1 cellular context compared by ENCODE assay signal in the genomic region with DNA sequence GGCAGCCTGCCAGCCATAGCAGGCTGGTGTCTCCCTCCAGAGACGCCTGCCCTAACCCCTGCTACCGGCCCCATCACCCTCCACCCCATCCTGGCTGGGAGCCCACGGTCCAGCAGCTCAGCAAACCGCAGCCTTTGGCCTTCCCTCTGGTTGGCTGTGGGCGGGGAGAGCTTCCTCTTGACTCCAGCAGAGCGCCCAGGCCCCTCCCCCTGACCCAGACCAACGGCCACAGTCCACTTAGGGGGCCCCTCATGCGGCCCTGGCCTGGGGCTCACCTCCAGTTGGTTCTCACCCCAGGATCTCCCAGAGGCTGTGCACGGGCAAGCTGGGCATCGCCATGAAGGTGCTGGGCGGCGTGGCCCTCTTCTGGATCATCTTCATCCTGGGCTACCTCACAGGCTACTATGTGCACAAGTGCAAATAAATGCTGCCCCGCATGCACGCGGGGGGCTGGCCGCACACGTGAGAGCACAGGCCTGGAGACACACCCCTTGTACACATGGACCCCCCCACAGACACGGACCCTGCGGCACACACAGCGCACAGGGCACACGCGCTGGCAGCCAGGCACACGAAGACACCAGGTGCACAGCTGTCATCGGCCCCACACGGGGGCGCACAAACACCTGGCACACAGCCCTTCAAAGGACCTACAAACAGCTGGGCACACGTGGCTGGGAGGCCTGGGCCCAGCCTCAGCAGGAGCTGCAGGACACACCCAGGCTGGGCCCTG.
TF ChIP-seq lines count a peak whose summit lies in the region.

No MANE protein-coding gene starts in this region.

TF ChIP-seq in HepG2, 621 proteins besides CTCF, POLR2A, EP300 and RAD21 (continued from another document and continues in another):
- TF ChIP-seq, protein P1, sequence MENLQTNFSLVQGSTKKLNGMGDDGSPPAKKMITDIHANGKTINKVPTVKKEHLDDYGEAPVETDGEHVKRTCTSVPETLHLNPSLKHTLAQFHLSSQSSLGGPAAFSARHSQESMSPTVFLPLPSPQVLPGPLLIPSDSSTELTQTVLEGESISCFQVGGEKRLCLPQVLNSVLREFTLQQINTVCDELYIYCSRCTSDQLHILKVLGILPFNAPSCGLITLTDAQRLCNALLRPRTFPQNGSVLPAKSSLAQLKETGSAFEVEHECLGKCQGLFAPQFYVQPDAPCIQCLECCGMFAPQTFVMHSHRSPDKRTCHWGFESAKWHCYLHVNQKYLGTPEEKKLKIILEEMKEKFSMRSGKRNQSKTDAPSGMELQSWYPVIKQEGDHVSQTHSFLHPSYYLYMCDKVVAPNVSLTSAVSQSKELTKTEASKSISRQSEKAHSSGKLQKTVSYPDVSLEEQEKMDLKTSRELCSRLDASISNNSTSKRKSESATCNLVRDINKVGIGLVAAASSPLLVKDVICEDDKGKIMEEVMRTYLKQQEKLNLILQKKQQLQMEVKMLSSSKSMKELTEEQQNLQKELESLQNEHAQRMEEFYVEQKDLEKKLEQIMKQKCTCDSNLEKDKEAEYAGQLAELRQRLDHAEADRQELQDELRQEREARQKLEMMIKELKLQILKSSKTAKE (CRISPR knock-in tag; IDR thresholded peaks at IDR 0.05; ENCODE audit: borderline replicate concordance), result no peak; the same call in 1 of the 2 replicates
- TF ChIP-seq MTA1 (CRISPR knock-in tag; IDR thresholded peaks at IDR 0.05; ENCODE audit: borderline replicate concordance) (peak; percentile 44; the same call in 1 of the 2 replicates), MAFG (CRISPR knock-in tag; IDR thresholded peaks at IDR 0.05) (no peak; the same call in 1 of the 2 replicates), NR2F6 (IDR thresholded peaks at IDR 0.05) (peak; percentile 40; the same call in 1 of the 2 replicates), NR2F6 (CRISPR knock-in tag; IDR thresholded peaks at IDR 0.05) (peak; percentile 58; the same call in 1 of the 2 replicates), ETV6 (CRISPR knock-in tag; conservative IDR thresholded peaks at IDR 0.05) (0 out of 2 replicates have a peak, but pooled peaks have one; percentile 50), SNAPC5 (CRISPR knock-in tag; IDR thresholded peaks at IDR 0.05; ENCODE audit: borderline replicate concordance) (peak; percentile 95; the same call in 1 of the 2 replicates), ZNF746 (CRISPR knock-in tag; IDR thresholded peaks at IDR 0.05) (peak; percentile 63; the same call in 1 of the 2 replicates), ZSCAN21 (CRISPR knock-in tag; IDR thresholded peaks at IDR 0.05; ENCODE audit: borderline replicate concordance) (peak; percentile 68; the same call in 1 of the 2 replicates), ZNF460 (CRISPR knock-in tag; IDR thresholded peaks at IDR 0.05; ENCODE audit: borderline replicate concordance) (peak; percentile 83; the same call in 1 of the 2 replicates), ARID4A (CRISPR knock-in tag; IDR thresholded peaks at IDR 0.05; ENCODE audit: borderline replicate concordance) (peak; percentile 82), ZNF253 (CRISPR knock-in tag; IDR thresholded peaks at IDR 0.05; ENCODE audit: borderline replicate concordance) (no peak), ZNF891 (CRISPR knock-in tag; IDR thresholded peaks at IDR 0.05) (no peak; the same call in 1 of the 2 replicates), ZNF710 (CRISPR knock-in tag; IDR thresholded peaks at IDR 0.05; ENCODE audit: borderline replicate concordance) (0 out of 2 replicates have a peak, but pooled peaks have one; percentile 10), ATF1 (CRISPR knock-in tag; IDR thresholded peaks at IDR 0.05) (no peak), GATAD1 (CRISPR knock-in tag; IDR thresholded peaks at IDR 0.05) (peak; percentile 42), XRCC5 (optimal IDR thresholded peaks at IDR 0.05; ENCODE audit: low read length) (peak; percentile 74), ZNF331 (CRISPR knock-in tag; IDR thresholded peaks at IDR 0.05) (peak; percentile 58; the same call in 1 of the 2 replicates), MTA3 (CRISPR knock-in tag; IDR thresholded peaks at IDR 0.05) (no peak), ZNF788 (CRISPR knock-in tag; IDR thresholded peaks at IDR 0.05; ENCODE audit: borderline replicate concordance) (peak; percentile 69), DR1 (CRISPR knock-in tag; IDR thresholded peaks at IDR 0.05) (peak; percentile 64), CCAR2 (optimal IDR thresholded peaks at IDR 0.05; ENCODE audit: low read depth, low read length) (no peak), CENPT (CRISPR knock-in tag; IDR thresholded peaks at IDR 0.05; ENCODE audit: low read depth) (no peak), SMARCC2 (IDR thresholded peaks at IDR 0.05) (no peak), SP4 (CRISPR knock-in tag; IDR thresholded peaks at IDR 0.05) (peak; percentile 66), ZBTB40 (IDR thresholded peaks at IDR 0.05) (no peak), ZBTB40 (CRISPR knock-in tag; IDR thresholded peaks at IDR 0.05) (peak; percentile 78)
- TF ChIP-seq, protein P2, sequence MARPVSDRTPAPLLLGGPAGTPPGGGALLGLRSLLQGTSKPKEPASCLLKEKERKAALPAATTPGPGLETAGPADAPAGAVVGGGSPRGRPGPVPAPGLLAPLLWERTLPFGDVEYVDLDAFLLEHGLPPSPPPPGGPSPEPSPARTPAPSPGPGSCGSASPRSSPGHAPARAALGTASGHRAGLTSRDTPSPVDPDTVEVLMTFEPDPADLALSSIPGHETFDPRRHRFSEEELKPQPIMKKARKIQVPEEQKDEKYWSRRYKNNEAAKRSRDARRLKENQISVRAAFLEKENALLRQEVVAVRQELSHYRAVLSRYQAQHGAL (CRISPR knock-in tag; IDR thresholded peaks at IDR 0.05; ENCODE audit: not compliant biosample characterization), result peak; percentile 51
- TF ChIP-seq, protein P3, sequence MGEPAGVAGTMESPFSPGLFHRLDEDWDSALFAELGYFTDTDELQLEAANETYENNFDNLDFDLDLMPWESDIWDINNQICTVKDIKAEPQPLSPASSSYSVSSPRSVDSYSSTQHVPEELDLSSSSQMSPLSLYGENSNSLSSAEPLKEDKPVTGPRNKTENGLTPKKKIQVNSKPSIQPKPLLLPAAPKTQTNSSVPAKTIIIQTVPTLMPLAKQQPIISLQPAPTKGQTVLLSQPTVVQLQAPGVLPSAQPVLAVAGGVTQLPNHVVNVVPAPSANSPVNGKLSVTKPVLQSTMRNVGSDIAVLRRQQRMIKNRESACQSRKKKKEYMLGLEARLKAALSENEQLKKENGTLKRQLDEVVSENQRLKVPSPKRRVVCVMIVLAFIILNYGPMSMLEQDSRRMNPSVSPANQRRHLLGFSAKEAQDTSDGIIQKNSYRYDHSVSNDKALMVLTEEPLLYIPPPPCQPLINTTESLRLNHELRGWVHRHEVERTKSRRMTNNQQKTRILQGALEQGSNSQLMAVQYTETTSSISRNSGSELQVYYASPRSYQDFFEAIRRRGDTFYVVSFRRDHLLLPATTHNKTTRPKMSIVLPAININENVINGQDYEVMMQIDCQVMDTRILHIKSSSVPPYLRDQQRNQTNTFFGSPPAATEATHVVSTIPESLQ (CRISPR knock-in tag; conservative IDR thresholded peaks at IDR 0.05), result no peak; the same call in 1 of the 2 replicates
- TF ChIP-seq, protein P4, sequence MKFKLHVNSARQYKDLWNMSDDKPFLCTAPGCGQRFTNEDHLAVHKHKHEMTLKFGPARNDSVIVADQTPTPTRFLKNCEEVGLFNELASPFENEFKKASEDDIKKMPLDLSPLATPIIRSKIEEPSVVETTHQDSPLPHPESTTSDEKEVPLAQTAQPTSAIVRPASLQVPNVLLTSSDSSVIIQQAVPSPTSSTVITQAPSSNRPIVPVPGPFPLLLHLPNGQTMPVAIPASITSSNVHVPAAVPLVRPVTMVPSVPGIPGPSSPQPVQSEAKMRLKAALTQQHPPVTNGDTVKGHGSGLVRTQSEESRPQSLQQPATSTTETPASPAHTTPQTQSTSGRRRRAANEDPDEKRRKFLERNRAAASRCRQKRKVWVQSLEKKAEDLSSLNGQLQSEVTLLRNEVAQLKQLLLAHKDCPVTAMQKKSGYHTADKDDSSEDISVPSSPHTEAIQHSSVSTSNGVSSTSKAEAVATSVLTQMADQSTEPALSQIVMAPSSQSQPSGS (CRISPR knock-in tag; IDR thresholded peaks at IDR 0.05), result peak; percentile 25; the same call in 1 of the 2 replicates
